8 cellular contexts compared by ENCODE assay signal in the genomic region with DNA sequence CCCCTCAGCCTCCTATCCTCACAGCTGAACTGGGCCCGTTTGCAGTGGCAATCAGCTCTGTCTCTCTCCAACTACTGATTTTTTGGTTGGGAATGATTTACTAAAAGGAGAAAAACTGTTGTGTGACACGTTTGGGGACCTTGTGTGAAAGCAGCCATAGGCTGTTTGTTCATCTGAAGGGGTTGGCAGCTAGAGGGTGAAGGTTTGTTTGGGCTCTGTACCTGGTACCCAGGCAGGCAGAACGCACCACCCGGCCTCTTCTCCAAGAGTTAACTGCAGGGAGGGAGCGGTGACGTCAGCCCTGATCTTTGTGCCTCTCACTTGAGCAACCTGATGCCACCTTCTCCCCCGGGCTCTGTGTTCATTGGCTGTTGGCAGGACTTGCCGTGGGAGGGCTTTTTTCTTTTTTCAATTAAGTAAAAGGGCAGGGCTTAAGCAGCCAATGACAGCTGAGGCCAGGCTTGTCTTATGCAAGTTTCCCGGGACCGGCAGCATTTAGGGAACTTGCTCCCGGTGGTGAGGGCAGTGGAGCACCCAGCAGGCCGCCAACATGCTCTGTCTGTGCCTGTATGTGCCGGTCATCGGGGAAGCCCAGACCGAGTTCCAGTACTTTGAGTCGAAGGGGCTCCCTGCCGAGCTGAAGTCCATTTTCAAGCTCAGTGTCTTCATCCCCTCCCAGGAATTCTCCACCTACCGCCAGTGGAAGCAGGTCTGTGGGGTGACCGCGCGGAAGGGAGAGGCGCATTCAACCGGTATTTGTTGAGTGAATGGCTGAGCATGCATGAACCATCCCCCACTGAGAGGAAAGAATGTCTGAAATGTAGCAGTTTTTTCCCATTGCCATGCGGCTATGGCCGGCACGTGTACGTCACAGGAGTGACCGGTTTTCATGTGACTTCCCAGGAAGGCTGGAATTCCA. TPM values are rescaled to one million over a fixed set of nuclear protein-coding genes. Genes with fewer than 3 reads are reported as not detected.
DNase-seq lines count a peak whose midpoint lies in the region; ATAC-seq and TF ChIP-seq lines count a peak whose summit lies in the region.

No MANE protein-coding gene starts in this region.

- H3K27me3 ChIP-seq in HL-60 (ENCODE audit: insufficient read depth, poor library complexity, severe bottlenecking) (no peaks in the 10 kb centered on the region), mucosa of rectum (ENCODE audit: control insufficient read depth in 2 of 2, insufficient read depth in 2 of 2, low read length in 2 of 2) (no peaks in the 10 kb centered on the region)

- no peaks in the 10 kb centered on the region for H3K9me3 ChIP-seq in mucosa of rectum (ENCODE audit: control insufficient read depth in 2 of 2, low read length in 2 of 2)

- H3K4me1 ChIP-seq in mucosa of rectum (ENCODE audit: control insufficient read depth in 2 of 2, insufficient read depth in 2 of 2, low read length in 2 of 2) = peaks cover 47 to 51% of the 10 kb centered on the region in 2 donors

- H3K4me3 ChIP-seq in HL-60 (replicated peaks; ENCODE audit: insufficient read depth, low read length) (peak overlapping the region; percentile 22; the same call in 1 of the 2 replicates), mucosa of rectum (ENCODE audit: low read length in 2 of 2) (peak overlapping the region; percentile 67 to 77)

- DNase-seq in HL-60 (ENCODE audit: low read depth in 1 of 2, low spot score in 1 of 2) (peak; percentile 89 to 97), NOMO-1 treated with DMSO at 0.1 percent for 48 hours (lab: John Stamatoyannopoulos, UW; ENCODE audit: unreplicated experiment) (peak; percentile 94)
- DNase-seq in activated T-cell treated with anti-CD3 and anti-CD28 coated beads, Interleukin-2, amount 50 U/mL, for 48 hours = peak; percentile 77 to 82
- DNase-seq in stimulated activated CD8-positive, alpha-beta memory T cell treated with anti-CD3 and anti-CD28 coated beads, Interleukin-4, amount 100 ng/mL, for 24 hours (ENCODE audit: low read depth) = peak; percentile 44

- H3K36me3 ChIP-seq in mucosa of rectum (ENCODE audit: control insufficient read depth in 2 of 2, insufficient read depth in 2 of 2, low read length in 2 of 2) = peaks cover 23 to 25% of the 10 kb centered on the region in 2 donors

- TF ChIP-seq CTCF in 22Rv1 (IDR thresholded peaks at IDR 0.05) (no peak), HL-60 (IDR thresholded peaks at IDR 0.05; ENCODE audit: insufficient read depth, low read length) (no peak)

- ATAC-seq in esophagus mucosa (peak; percentile 74), HG03571 (IDR thresholded peaks at IDR 0.05; ENCODE audit: unreplicated experiment) (no peak)

- peak overlapping the region; percentile 72 to 87 for H3K9ac ChIP-seq in mucosa of rectum (ENCODE audit: low read depth in 1 of 2, low read length in 2 of 2)

- H3K27ac ChIP-seq in 22Rv1 (peak overlapping the region; percentile 82), HL-60 (replicated peaks) (peak overlapping the region; percentile 18), mucosa of rectum (ENCODE audit: low read depth in 2 of 2, low read length in 2 of 2) (peak overlapping the region; percentile 94 to 95)

RNA-seq across cellular contexts. Expression of a gene that starts 29.3 kb away (rescaled TPM):
- total RNA-seq in esophagus mucosa = 52.0 TPM

RNA-seq across cellular contexts. Expression of a gene that starts 30.2 kb away (rescaled TPM):
- 15.2 TPM for total RNA-seq in esophagus mucosa

RNA-seq across cellular contexts. Expression of a gene that starts 31.2 kb away (rescaled TPM):
- 7.1 TPM for total RNA-seq in esophagus mucosa

RNA-seq across cellular contexts. Expression of a gene that starts 51.0 kb away (rescaled TPM):
- total RNA-seq in esophagus mucosa = 525 TPM

Comparison
In these comparisons a context has a peak if more than half of its experiments do, and no peak if none do; other contexts are left out.
1. H3K27ac ChIP-seq: peak in every context shown above with its lines; median percentile 94 in mucosa of rectum; 82 in 22Rv1; 18 in HL-60.
2. DNase-seq: peak in every context shown above with its lines; median percentile 94 in NOMO-1 treated with DMSO at 0.1 percent for 48 hours; 93 in HL-60; 80 in activated T-cell treated with anti-CD3 and anti-CD28 coated beads, Interleukin-2, amount 50 U/mL, for 48 hours; 44 in stimulated activated CD8-positive, alpha-beta memory T cell treated with anti-CD3 and anti-CD28 coated beads, Interleukin-4, amount 100 ng/mL, for 24 hours.